Comparison of ENCODE assay signal across 14 cellular contexts in the genomic region with DNA sequence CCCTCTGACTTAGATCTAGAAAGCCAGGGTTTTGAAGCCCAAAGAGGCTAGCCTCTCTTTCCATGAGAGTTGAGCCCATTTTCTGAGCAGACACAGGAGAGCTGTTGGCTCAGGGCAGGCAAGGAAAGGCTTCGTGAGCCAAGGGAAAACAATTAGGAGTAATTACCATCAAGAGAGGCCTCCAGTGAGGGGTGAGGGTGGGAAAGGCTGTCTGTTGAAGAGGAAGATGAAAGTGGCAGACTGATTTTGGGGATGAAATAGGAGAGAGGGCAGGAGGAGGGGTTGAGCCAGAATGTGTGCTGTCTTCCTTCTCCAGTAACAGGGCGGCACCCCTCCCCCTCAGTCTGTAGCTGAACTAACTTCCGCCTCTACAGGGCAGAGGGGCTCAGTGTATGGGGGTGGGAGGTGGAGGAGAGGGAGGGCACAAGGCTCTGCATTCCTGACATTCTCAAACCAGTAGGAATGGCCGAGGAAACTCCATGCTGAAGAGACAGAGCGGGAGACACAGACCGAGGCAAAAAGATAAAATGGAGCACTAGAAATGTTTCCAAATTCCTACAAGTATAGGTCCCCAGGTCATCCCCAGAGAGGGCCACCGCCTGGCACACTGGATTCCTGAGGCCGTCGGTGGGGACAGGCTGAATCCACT. TPM values are rescaled to one million over a fixed set of nuclear protein-coding genes. Genes with fewer than 3 reads are reported as not detected.
DNase-seq lines count a peak whose midpoint lies in the region; ATAC-seq and TF ChIP-seq lines count a peak whose summit lies in the region.
"Had no signal": no experiment of that assay in that cellular context is flagged by ENCODE, and none has a peak within 500 bp of the region (broad histone marks: within the 10 kb centered on the region; RNA-seq: fewer than 3 reads in every experiment).

No MANE protein-coding gene starts in this region.

- H3K36me3 Mint-ChIP-seq in dendritic cell treated with granulocyte-macrophage colony-stimulating factor and Interleukin-4, amounts not matched to agents 40 ng/mL and 50 ng/mL, for 4 days (ENCODE audit: low read depth) = no peaks in the 10 kb centered on the region

- WGBS in thyroid gland, 2 donors = 23 to 24% methylated on average over 9 of the region's 9 CpGs

- DNase-seq in NCI-H2227 (lab: John Stamatoyannopoulos, UW; ENCODE audit: unreplicated experiment) (peak; percentile 9), NCI-H2227 treated with DMSO at 0.1 percent for 48 hours (lab: John Stamatoyannopoulos, UW) (no peak), left lung (no peak), thyroid gland (peak; percentile 5)
- DNase-seq in stimulated activated naive CD8-positive, alpha-beta T cell treated with anti-CD3 and anti-CD28 coated beads, Interleukin-15, Interleukin-2, amounts not matched to agents 100 U/mL and 50 U/mL, for 24 hours = no peak
- no peak for DNase-seq in activated CD4-positive, alpha-beta T cell treated with anti-CD3 and anti-CD28 coated beads, Interleukin-2, amount 50 U/mL, for 48 hours
- DNase-seq: activated CD4-positive, CD25-positive, alpha-beta regulatory T cell treated with anti-CD3 and anti-CD28 coated beads, Interleukin-2, amount 50 U/mL, for 72 hours; activated naive CD4-positive, alpha-beta T cell treated with anti-CD3 and anti-CD28 coated beads, Interleukin-2, amount 50 U/mL, for 16 hours; effector CD4-positive, alpha-beta T cell; NCI-H2081 treated with DMSO at 0.1 percent for 48 hours; pancreas; tibial artery had no signal

- H3K27ac Mint-ChIP-seq in dendritic cell treated with granulocyte-macrophage colony-stimulating factor and Interleukin-4, amounts not matched to agents 40 ng/mL and 50 ng/mL, for 4 days = peak overlapping the region; percentile 77

- H3K27ac ChIP-seq in left lung (no peak overlapping the region), thyroid gland (no peak overlapping the region)
- H3K27ac ChIP-seq: pancreas, tibial artery had no signal

- intact Hi-C loops in dendritic cell treated with granulocyte-macrophage colony-stimulating factor and Interleukin-4, amounts not matched to agents 40 ng/mL and 50 ng/mL, for 4 days (cut with micrococcal nuclease) = no loop called here
- intact Hi-C loops in left lung (cut with DNase I) (no loop called here), thyroid gland (cut with DNase I) (no loop called here)

- H3K4me1 ChIP-seq in left lung (no peaks in the 10 kb centered on the region), thyroid gland (no peaks in the 10 kb centered on the region)
- H3K4me1 ChIP-seq: pancreas, tibial artery had no signal

- H3K27me3 ChIP-seq in left lung (no peaks in the 10 kb centered on the region), thyroid gland (no peaks in the 10 kb centered on the region)
- H3K27me3 ChIP-seq: pancreas, tibial artery had no signal

- TF ChIP-seq POLR2A in thyroid gland (IDR thresholded peaks at IDR 0.05) = no peak

- H3K9me3 Mint-ChIP-seq in dendritic cell treated with granulocyte-macrophage colony-stimulating factor and Interleukin-4, amounts not matched to agents 40 ng/mL and 50 ng/mL, for 4 days = no peaks in the 10 kb centered on the region

- ATAC-seq in left lung (peak; percentile 31), HG03095 (IDR thresholded peaks at IDR 0.05; ENCODE audit: unreplicated experiment) (no peak)
- ATAC-seq in stimulated activated naive CD8-positive, alpha-beta T cell treated with anti-CD3 and anti-CD28 coated beads, Interleukin-15, Interleukin-2, amounts not matched to agents 100 U/mL and 50 U/mL, for 24 hours = no peak

- no peak overlapping the region for H3K4me3 ChIP-seq in left lung
- H3K4me3 ChIP-seq in thyroid gland (replicated peaks in 1 of 3) = no peak overlapping the region
- H3K4me3 ChIP-seq: pancreas, tibial artery had no signal

- H3K27me3 Mint-ChIP-seq in dendritic cell treated with granulocyte-macrophage colony-stimulating factor and Interleukin-4, amounts not matched to agents 40 ng/mL and 50 ng/mL, for 4 days = no peaks in the 10 kb centered on the region

- peaks cover 18% of the 10 kb centered on the region for H3K4me1 Mint-ChIP-seq in dendritic cell treated with granulocyte-macrophage colony-stimulating factor and Interleukin-4, amounts not matched to agents 40 ng/mL and 50 ng/mL, for 4 days (ENCODE audit: low read depth)

- H3K9me3 ChIP-seq in left lung (no peaks in the 10 kb centered on the region), thyroid gland (no peaks in the 10 kb centered on the region)
- H3K9me3 ChIP-seq: pancreas, tibial artery had no signal

- H3K36me3 ChIP-seq in left lung (peaks cover 0 to 2% of the 10 kb centered on the region in 2 donors), thyroid gland (no peaks in the 10 kb centered on the region)
- H3K36me3 ChIP-seq: pancreas, tibial artery had no signal

- no peak for TF ChIP-seq CTCF in left lung (IDR thresholded peaks at IDR 0.05)
- TF ChIP-seq CTCF in thyroid gland (IDR thresholded peaks at IDR 0.05) = no peak

- peak overlapping the region; percentile 57 for H3K4me3 Mint-ChIP-seq in dendritic cell treated with granulocyte-macrophage colony-stimulating factor and Interleukin-4, amounts not matched to agents 40 ng/mL and 50 ng/mL, for 4 days

RNA-seq across cellular contexts. Expression of a gene that starts 33.1 kb away (rescaled TPM):
- total RNA-seq in left lung = under 1 TPM in 1 of 2 donors, not detected in 1; 0.06 TPM
- not detected for total RNA-seq in thyroid gland

Comparison
In these comparisons a context has a peak if more than half of its experiments do, and no peak if none do; other contexts are left out.
1. DNase-seq: peak in NCI-H2227 (single experiment) and thyroid gland (2 of 2); none in NCI-H2227 treated with DMSO at 0.1 percent for 48 hours (single experiment), left lung (0 of 2), stimulated activated naive CD8-positive, alpha-beta T cell treated with anti-CD3 and anti-CD28 coated beads, Interleukin-15, Interleukin-2, amounts not matched to agents 100 U/mL and 50 U/mL, for 24 hours (single experiment) and activated CD4-positive, alpha-beta T cell treated with anti-CD3 and anti-CD28 coated beads, Interleukin-2, amount 50 U/mL, for 48 hours (0 of 2).